25 cellular contexts compared by ENCODE assay signal in the genomic region with DNA sequence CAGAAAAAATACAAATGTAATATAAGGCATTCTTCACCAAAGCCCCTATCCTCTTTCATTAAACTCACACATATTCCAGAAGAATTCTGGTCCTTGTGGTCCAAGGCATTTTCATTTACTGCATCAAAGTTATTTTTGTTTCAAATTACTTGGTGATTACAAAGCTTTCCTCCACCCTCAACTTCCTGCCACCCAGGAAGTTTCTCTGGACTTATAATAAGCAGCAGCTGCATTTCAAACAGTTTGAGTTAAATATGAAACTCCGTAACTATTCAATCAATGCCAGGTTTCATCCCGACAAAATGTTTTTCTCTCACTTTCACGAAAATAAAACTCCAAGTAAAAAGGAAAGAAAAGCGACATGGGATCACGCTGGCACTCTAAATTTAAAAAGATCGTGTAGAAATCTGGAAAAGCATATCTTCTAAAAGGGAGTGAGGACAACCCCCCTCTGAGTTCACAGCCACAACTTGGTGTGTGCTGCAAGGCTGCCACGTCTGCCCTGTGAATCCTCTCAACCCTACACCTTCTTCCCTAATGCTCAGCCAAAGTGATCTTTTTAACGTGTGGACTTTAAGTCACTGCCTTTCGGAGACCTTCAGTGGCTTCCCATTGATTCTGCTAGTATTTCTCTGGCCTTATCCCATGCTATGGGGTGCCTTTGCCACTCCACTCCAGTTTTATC.
DNase-seq lines count a peak whose midpoint lies in the region; ATAC-seq, FAIRE-seq and TF ChIP-seq lines count a peak whose summit lies in the region.
"Had no signal": no experiment of that assay in that cellular context is flagged by ENCODE, and none has a peak within 500 bp of the region (broad histone marks: within the 10 kb centered on the region; RNA-seq: fewer than 3 reads in every experiment).

No MANE protein-coding gene starts in this region.

- no peaks in the 10 kb centered on the region for H4K20me1 ChIP-seq in HepG2 (ENCODE audit: insufficient read depth, low read length)

- no peak for TF ChIP-seq RAD21 in HepG2 (CRISPR knock-in tag; IDR thresholded peaks at IDR 0.05)

- no TSS peak for BruUV-seq in HepG2 (replicated peaks; lab: Mats Ljungman, UMichigan)

- DNase-seq in HepG2 (ENCODE audit: low spot score) (no peak), right lobe of liver (no peak), SJSA1 (ENCODE audit: low read depth in 1 of 2, low spot score in 2 of 2) (peak; percentile 46 to 68), foreskin fibroblast (peak in 1 of 2 donors; percentile 72), thoracic aorta (ENCODE audit: low spot score) (no peak), NCI-H2029 (lab: John Stamatoyannopoulos, UW) (no peak), AML-193 (lab: John Stamatoyannopoulos, UW) (no peak)
- DNase-seq: activated CD4-positive, alpha-beta T cell treated with anti-CD3 and anti-CD28 coated beads, Interleukin-2, amount 50 U/mL, for 1 hour; activated naive CD4-positive, alpha-beta T cell treated with anti-CD3 and anti-CD28 coated beads, Interleukin-2, amount 10 ng/mL, durations not matched to agents 7 days and 5 days; GOT3; head of caudate nucleus; naive thymus-derived CD8-positive, alpha-beta T cell; NCI-H2029 treated with DMSO at 0.1 percent for 48 hours; NCI-H524; stimulated activated CD4-positive, alpha-beta T cell treated with anti-CD3 and anti-CD28 coated beads, Interleukin-12 subunit alpha, Interleukin-12 subunit beta, amount 100 ng/mL, for 4 hours; stimulated activated naive B cell treated with anti-CD40 and anti-IgM and Interleukin-4, amounts not matched to agents 10 μg/mL and 1 μg/mL and 100 μg/mL, for 72 hours; upper lobe of left lung had no signal

- no peak overlapping the region for H3K4me3 ChIP-seq in HepG2 (replicated peaks in 1 of 3; ENCODE audit: insufficient read depth in 1 of 3, low read depth in 2 of 3, low read length in 3 of 3)
- no peak overlapping the region for H3K4me3 ChIP-seq in right lobe of liver
- peak overlapping the region; percentile 15; the same call in 1 of the 2 replicates for H3K4me3 ChIP-seq in SJSA1
- H3K4me3 ChIP-seq in foreskin fibroblast (ENCODE audit: low read depth in 1 of 2, low read length in 2 of 2), result peak overlapping the region; percentile 26 to 41
- H3K4me3 ChIP-seq in thoracic aorta, result peak overlapping the region; percentile 49
- H3K4me3 ChIP-seq: lung, prostate gland, upper lobe of left lung had no signal

- no peak overlapping the region for H2AFZ ChIP-seq in HepG2 (ENCODE audit: low read length)

- H3K36me3 ChIP-seq in HepG2 (replicated peaks in 1 of 2; ENCODE audit: control insufficient read depth in 1 of 2, insufficient read depth in 2 of 2, low read length in 2 of 2), result peaks cover 19 to 85% of the 10 kb centered on the region in 2 experiments
- H3K36me3 ChIP-seq in right lobe of liver, result no peaks in the 10 kb centered on the region
- H3K36me3 ChIP-seq in SJSA1, result no peaks in the 10 kb centered on the region
- H3K36me3 ChIP-seq in thoracic aorta, result peaks cover 4% of the 10 kb centered on the region
- H3K36me3 ChIP-seq: prostate gland, upper lobe of left lung had no signal

- no peaks in the 10 kb centered on the region for H3K79me2 ChIP-seq in HepG2 (ENCODE audit: insufficient read depth, low read length)

- H3K9me3 ChIP-seq in HepG2 (ENCODE audit: low read length) (no peaks in the 10 kb centered on the region), right lobe of liver (no peaks in the 10 kb centered on the region), SJSA1 (replicated peaks) (no peaks in the 10 kb centered on the region), thoracic aorta (no peaks in the 10 kb centered on the region)
- H3K9me3 ChIP-seq: prostate gland, upper lobe of left lung had no signal

- TF ChIP-seq EP300 in HepG2 (IDR thresholded peaks at IDR 0.05; ENCODE audit: low read depth in 2 of 2, low read length in 2 of 2) (no peak), HepG2 (CRISPR knock-in tag; IDR thresholded peaks at IDR 0.05; ENCODE audit: borderline replicate concordance) (no peak)

- FAIRE-seq in HepG2 (lab: Jason Lieb, UNC), result no peak
- FAIRE-seq: A204.1, G401.6, islet of Langerhans, TTC549 had no signal

- no peak for ATAC-seq in HepG2
- no peak for ATAC-seq in right lobe of liver
- ATAC-seq in thoracic aorta (ENCODE audit: insufficient number of reproducible peaks, low FRiP score, low read depth), result no peak
- ATAC-seq in GM19467 (IDR thresholded peaks at IDR 0.05; ENCODE audit: unreplicated experiment), result no peak
- ATAC-seq: naive thymus-derived CD8-positive, alpha-beta T cell; stimulated activated naive B cell treated with anti-CD40 and anti-IgM and Interleukin-4, amounts not matched to agents 10 μg/mL and 1 μg/mL and 100 μg/mL, for 72 hours had no signal

- H3K27me3 ChIP-seq in HepG2 (ENCODE audit: control insufficient read depth in 1 of 2, insufficient read depth in 2 of 2, low read length in 2 of 2) (no peaks in the 10 kb centered on the region), right lobe of liver (no peaks in the 10 kb centered on the region), SJSA1 (replicated peaks) (no peaks in the 10 kb centered on the region), thoracic aorta (replicated peaks; ENCODE audit: insufficient read depth) (no peaks in the 10 kb centered on the region)
- H3K27me3 ChIP-seq: upper lobe of left lung had no signal

- H3K27ac ChIP-seq in HepG2 (ENCODE audit: extremely low read length, insufficient read depth, low read length), result no peak overlapping the region
- no peak overlapping the region for H3K27ac ChIP-seq in right lobe of liver
- H3K27ac ChIP-seq in SJSA1, result peak overlapping the region; percentile 87
- peak overlapping the region in 1 of 2 donors; percentile 45 for H3K27ac ChIP-seq in thoracic aorta
- H3K27ac ChIP-seq: epithelial cell of prostate, prostate gland, upper lobe of left lung had no signal

- H3K4me1 ChIP-seq in HepG2 (ENCODE audit: insufficient read depth, low read length), result no peaks in the 10 kb centered on the region
- H3K4me1 ChIP-seq in right lobe of liver, result no peaks in the 10 kb centered on the region
- H3K4me1 ChIP-seq in SJSA1 (replicated peaks), result peaks cover 31% of the 10 kb centered on the region
- H3K4me1 ChIP-seq in thoracic aorta (ENCODE audit: control insufficient read depth in 1 of 2, low read depth in 2 of 2), result peaks cover 0 to 7% of the 10 kb centered on the region in 2 donors
- H3K4me1 ChIP-seq: prostate gland, upper lobe of left lung had no signal

- no peak overlapping the region for H3K9ac ChIP-seq in HepG2 (ENCODE audit: insufficient read depth, low read depth, low read length)

- H3K4me2 ChIP-seq in HepG2 (ENCODE audit: low read depth, low read length), result no peak overlapping the region

- in situ Hi-C loops in HepG2 (cut with HindIII; ENCODE audit: extremely low pct_ligation_motif_present, low pct_unique_long_range_greater_than_20kb), result no loop called here

- TF ChIP-seq CTCF in HepG2 (CRISPR knock-in tag; IDR thresholded peaks at IDR 0.05) (no peak), right lobe of liver (IDR thresholded peaks at IDR 0.05) (no peak), foreskin fibroblast (IDR thresholded peaks at IDR 0.05; ENCODE audit: low read depth, low read length) (no peak), thoracic aorta (IDR thresholded peaks at IDR 0.05) (no peak)

- POLR2A ChIA-PET in HepG2 (lab: Yijun Ruan, JAX), result no interaction called here

- intact Hi-C loops in HepG2 (cut with micrococcal nuclease; ENCODE audit: unreplicated experiment) (no loop called here), right lobe of liver (cut with DNase I) (no loop called here)

- no peak for TF ChIP-seq POLR2A in HepG2 (IDR thresholded peaks at IDR 0.05; ENCODE audit: insufficient read depth in 1 of 2, low read depth in 2 of 2, low read length in 2 of 2)
- TF ChIP-seq POLR2A in right lobe of liver (IDR thresholded peaks at IDR 0.05), result no peak

- 95% methylated on average over 9 of the region's 9 CpGs for WGBS in HepG2 (ENCODE audit: low lambda C conversion rate)
- WGBS in right lobe of liver (ENCODE audit: insufficient coverage, low coverage, low lambda C conversion rate, missing lambda C conversion rate), result 47% methylated on average over 9 of the region's 9 CpGs

- CTCF ChIA-PET in HepG2 (lab: Yijun Ruan, JAX; ENCODE audit: low intra/inter-chr PET ratio, low total read pairs), result no interaction called here

TF ChIP-seq in HepG2, 621 proteins besides CTCF, POLR2A, EP300 and RAD21 (continues in another document):
- no peak for TF ChIP-seq NFKBIZ (CRISPR knock-in tag; IDR thresholded peaks at IDR 0.05)
- peak; percentile 47 for TF ChIP-seq POLR2G (IDR thresholded peaks at IDR 0.05; ENCODE audit: low read depth, low read length)
- peak; percentile 87 for TF ChIP-seq RBM22 (optimal IDR thresholded peaks at IDR 0.05; ENCODE audit: low read length)
- TF ChIP-seq, protein P1, sequence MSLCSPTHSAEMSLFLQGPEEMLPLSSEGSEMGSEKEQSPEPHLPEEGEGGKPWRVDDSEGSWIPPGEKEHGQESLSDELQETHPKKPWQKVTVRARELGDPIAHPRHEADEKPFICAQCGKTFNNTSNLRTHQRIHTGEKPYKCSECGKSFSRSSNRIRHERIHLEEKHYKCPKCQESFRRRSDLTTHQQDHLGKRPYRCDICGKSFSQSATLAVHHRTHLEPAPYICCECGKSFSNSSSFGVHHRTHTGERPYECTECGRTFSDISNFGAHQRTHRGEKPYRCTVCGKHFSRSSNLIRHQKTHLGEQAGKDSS (CRISPR knock-in tag; IDR thresholded peaks at IDR 0.05; ENCODE audit: borderline replicate concordance, low read depth), result no peak
- no peak for TF ChIP-seq ZEB1 (IDR thresholded peaks at IDR 0.05; ENCODE audit: insufficient replicate concordance, low read depth)
- TF ChIP-seq, protein P2, sequence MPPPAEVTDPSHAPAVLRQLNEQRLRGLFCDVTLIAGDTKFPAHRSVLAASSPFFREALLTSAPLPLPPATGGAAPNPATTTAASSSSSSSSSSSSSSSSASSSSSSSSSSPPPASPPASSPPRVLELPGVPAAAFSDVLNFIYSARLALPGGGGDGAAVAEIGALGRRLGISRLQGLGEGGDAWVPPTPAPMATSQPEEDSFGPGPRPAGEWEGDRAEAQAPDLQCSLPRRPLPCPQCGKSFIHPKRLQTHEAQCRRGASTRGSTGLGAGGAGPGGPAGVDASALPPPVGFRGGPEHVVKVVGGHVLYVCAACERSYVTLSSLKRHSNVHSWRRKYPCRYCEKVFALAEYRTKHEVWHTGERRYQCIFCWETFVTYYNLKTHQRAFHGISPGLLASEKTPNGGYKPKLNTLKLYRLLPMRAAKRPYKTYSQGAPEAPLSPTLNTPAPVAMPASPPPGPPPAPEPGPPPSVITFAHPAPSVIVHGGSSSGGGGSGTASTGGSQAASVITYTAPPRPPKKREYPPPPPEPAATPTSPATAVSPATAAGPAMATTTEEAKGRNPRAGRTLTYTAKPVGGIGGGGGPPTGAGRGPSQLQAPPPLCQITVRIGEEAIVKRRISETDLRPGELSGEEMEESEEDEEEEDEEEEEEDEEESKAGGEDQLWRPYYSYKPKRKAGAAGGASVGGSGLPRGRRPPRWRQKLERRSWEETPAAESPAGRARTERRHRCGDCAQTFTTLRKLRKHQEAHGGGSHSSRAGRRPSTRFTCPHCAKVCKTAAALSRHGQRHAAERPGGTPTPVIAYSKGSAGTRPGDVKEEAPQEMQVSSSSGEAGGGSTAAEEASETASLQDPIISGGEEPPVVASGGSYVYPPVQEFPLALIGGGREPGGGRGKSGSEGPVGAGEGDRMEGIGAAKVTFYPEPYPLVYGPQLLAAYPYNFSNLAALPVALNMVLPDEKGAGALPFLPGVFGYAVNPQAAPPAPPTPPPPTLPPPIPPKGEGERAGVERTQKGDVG (CRISPR knock-in tag; IDR thresholded peaks at IDR 0.05; ENCODE audit: borderline replicate concordance), result no peak

Comparison
In these comparisons a context has a peak if more than half of its experiments do, and no peak if none do; other contexts are left out.
1. DNase-seq: peak in SJSA1 (2 of 2); none in HepG2 (single experiment), right lobe of liver (0 of 3), thoracic aorta (single experiment), NCI-H2029 (single experiment) and AML-193 (0 of 2).
2. H3K4me3 ChIP-seq: peak in SJSA1 (single experiment), foreskin fibroblast (2 of 2) and thoracic aorta (single experiment); none in HepG2 (0 of 3) and right lobe of liver (0 of 3).